13 cellular contexts compared by ENCODE assay signal in the genomic region with DNA sequence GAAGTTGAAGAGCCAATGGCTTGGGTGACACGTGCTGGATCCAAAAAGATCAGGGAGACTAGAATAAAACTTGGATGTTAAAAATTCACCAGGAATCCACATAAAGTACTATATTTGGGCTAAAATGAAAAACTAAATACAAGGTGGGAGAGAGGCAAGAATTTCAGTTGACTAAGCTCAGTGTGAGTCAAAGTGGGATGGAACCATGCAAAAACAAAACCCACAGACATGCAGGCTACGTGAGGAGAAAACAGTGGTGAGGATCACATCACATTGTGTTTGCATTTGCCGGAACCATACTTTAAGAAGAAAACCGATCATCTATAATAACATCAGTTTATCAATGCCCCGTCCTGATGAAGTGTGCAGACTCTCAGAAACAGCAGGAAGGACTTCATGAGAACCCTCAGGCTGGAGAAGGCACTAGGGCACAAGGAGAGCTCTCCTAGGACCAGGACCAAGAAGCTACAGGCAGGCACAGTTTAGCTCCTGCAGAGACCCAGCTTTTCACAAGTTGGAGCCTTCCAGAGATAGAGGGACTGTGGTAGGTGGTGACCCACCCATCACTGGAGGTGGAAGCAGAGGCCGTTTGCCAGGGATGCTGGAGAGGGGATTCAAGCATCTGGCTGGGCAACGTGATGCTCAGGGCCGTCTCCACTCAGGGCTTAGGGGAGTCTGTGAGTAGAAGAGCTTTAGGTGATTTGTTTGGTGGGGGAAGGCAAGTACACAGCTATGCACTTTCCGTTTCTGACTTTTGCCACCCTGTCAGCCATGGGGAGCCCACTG. TPM values are rescaled to one million over a fixed set of nuclear protein-coding genes. Genes with fewer than 3 reads are reported as not detected.
DNase-seq lines count a peak whose midpoint lies in the region; ATAC-seq and TF ChIP-seq lines count a peak whose summit lies in the region.
"Had no signal": no experiment of that assay in that cellular context is flagged by ENCODE, and none has a peak within 500 bp of the region (broad histone marks: within the 10 kb centered on the region; RNA-seq: fewer than 3 reads in every experiment).

No MANE protein-coding gene starts in this region.

- H3K27me3 ChIP-seq in GM06990 (replicated peaks; ENCODE audit: control insufficient read depth, insufficient read depth, low read length), result no peaks in the 10 kb centered on the region
- no peaks in the 10 kb centered on the region for H3K27me3 ChIP-seq in Panc1 (ENCODE audit: control insufficient read depth, insufficient read depth, low read length)
- H3K27me3 ChIP-seq: SJCRH30 had no signal

- H3K9me3 ChIP-seq in Panc1 (ENCODE audit: control insufficient read depth, insufficient read depth, low read depth, low read length), result no peaks in the 10 kb centered on the region
- H3K9me3 ChIP-seq: SJCRH30 had no signal

- in situ Hi-C loops in Panc1 (cut with HindIII; ENCODE audit: low pct_unique_long_range_greater_than_20kb, low sequenced_read_pairs), result no loop called here

- POLR2A ChIA-PET in Panc1 (lab: Charles Lee), result no interaction called here

- CTCF ChIA-PET in Panc1 (lab: Charles Lee), result interaction anchor here (0.5 to 0.8 kb wide), 3 partner anchors 28 to 574 kb away, joined by 3 to 7 read pairs (median 3); no protein-coding TSS in a partner anchor

- no peak for DNase-seq in GM06990 (ENCODE audit: extremely low read depth, insufficient read length)
- no peak for DNase-seq in Panc1 (ENCODE audit: low read depth, low spot score)
- peak; percentile 45 for DNase-seq in kidney tubule cell (ENCODE audit: low spot score)
- DNase-seq in nucleus accumbens (lab: John Stamatoyannopoulos, UW), result no peak
- DNase-seq in occipital lobe (lab: John Stamatoyannopoulos, UW), result no peak
- DNase-seq in UCSD-AML1 (lab: John Stamatoyannopoulos, UW; ENCODE audit: unreplicated experiment), result no peak
- no peak for DNase-seq in NCI-H526 treated with DMSO at 0.1 percent for 48 hours (lab: John Stamatoyannopoulos, UW)
- DNase-seq: activated B cell treated with CpG ODN at 0.5 μM for 24 hours, activated gamma-delta T cell had no signal

- H3K36me3 ChIP-seq in GM06990 (ENCODE audit: control insufficient read depth, insufficient read depth, low read length), result no peaks in the 10 kb centered on the region
- no peaks in the 10 kb centered on the region for H3K36me3 ChIP-seq in Panc1 (ENCODE audit: control insufficient read depth, insufficient read depth, low read length)
- H3K36me3 ChIP-seq: SJCRH30 had no signal

- intact Hi-C loops in Panc1 (cut with micrococcal nuclease; ENCODE audit: unreplicated experiment), result no loop called here

- peak; percentile 60 for ATAC-seq in GM21529 (IDR thresholded peaks at IDR 0.05; ENCODE audit: unreplicated experiment)
- ATAC-seq in Panc1, result 0 out of 2 replicates have a peak, but pooled peaks have one; percentile 31

- no peak for TF ChIP-seq CTCF in GM06990 (IDR thresholded peaks at IDR 0.05; ENCODE audit: insufficient read depth, low read length, poor library complexity, severe bottlenecking)
- TF ChIP-seq CTCF in Panc1 (IDR thresholded peaks at IDR 0.05), result no peak

- H3K4me3 ChIP-seq in GM06990 (replicated peaks; ENCODE audit: low read depth, low read length), result peak overlapping the region; percentile 31
- no peak overlapping the region for H3K4me3 ChIP-seq in Panc1 (ENCODE audit: low read depth in 2 of 2, low read length in 2 of 2)
- H3K4me3 ChIP-seq: SJCRH30, skin epidermis had no signal

- H3K27ac ChIP-seq in Panc1 (ENCODE audit: low read length), result no peak overlapping the region
- H3K27ac ChIP-seq: SJCRH30, skin epidermis had no signal

- no TSS peak for BruUV-seq in Panc1 (replicated peaks; lab: Mats Ljungman, UMichigan)

- peaks cover 6% of the 10 kb centered on the region; the same call in 1 of the 2 replicates for H3K4me1 ChIP-seq in Panc1 (ENCODE audit: control insufficient read depth, insufficient read depth, low read length)

RNA-seq across cellular contexts. Expression of gene NR2E3, which starts 29.0 kb away (rescaled TPM):
- total RNA-seq in Panc1 (2021; ENCODE audit: unreplicated experiment) (0.98 TPM), occipital lobe (0.16 TPM)
- 0.27 TPM for polyA plus RNA-seq in Panc1 (2012; ENCODE audit: insufficient read length)
- total RNA-seq: activated B cell treated with CpG ODN at 0.5 μM for 24 hours, chondrocyte had no signal
